Comparison of ENCODE assay signal across 11 cellular contexts in the genomic region with DNA sequence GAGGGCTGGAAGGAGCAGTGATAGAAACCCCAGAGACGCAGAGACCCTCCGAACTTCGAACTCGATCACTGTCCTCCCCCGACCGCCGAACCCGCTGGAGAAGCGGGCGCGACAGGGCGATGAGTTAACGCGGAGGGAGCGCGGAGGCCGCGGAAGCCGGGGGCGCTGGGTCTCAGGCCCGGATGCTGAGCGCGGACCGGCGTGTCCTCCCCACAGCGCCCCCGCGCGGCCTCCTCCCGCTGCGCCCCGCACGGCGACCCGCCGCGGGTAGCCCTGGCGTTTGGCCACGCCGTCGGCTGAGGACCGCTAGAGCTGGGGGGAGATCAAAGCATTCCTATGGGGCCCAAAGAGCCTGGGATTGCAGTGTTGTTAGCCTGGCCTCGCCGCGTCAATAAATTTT. TPM values are rescaled to one million over a fixed set of nuclear protein-coding genes. Genes with fewer than 3 reads are reported as not detected.
A peak's percentile ranks its signal among the peaks of the same experiment; 100 is the strongest.
DNase-seq lines count a peak whose midpoint lies in the region; ATAC-seq and TF ChIP-seq lines count a peak whose summit lies in the region.
"Had no signal": no experiment of that assay in that cellular context is flagged by ENCODE, and none has a peak within 500 bp of the region (broad histone marks: within the 10 kb centered on the region; RNA-seq: fewer than 3 reads in every experiment).

No MANE protein-coding gene starts in this region.

- DNase-seq in COLO668 (lab: John Stamatoyannopoulos, UW; ENCODE audit: unreplicated experiment) = peak; percentile 81
- DNase-seq in HFF-Myc (ENCODE audit: extremely low read depth, low read depth) = no peak
- DNase-seq in natural killer cell treated with Interleukin-12 subunit alpha and Interleukin-12 subunit beta and Interleukin-15 and Interleukin-18, amount 100 ng/mL, for 72 hours (ENCODE audit: low spot score) = peak; percentile 62
- DNase-seq in spleen = no peak
- no peak for DNase-seq in NCI-H82 (lab: John Stamatoyannopoulos, UW)
- no peak for DNase-seq in effector memory CD4-positive, alpha-beta T cell
- DNase-seq: NCI-H1694, T-helper 9 cell had no signal

- peaks cover 2 to 36% (median 28%) of the 10 kb centered on the region in 6 donors for H3K4me1 ChIP-seq in spleen
- H3K4me1 ChIP-seq in effector memory CD4-positive, alpha-beta T cell (ENCODE audit: control insufficient read depth, insufficient read depth, low read length, poor library complexity, severe bottlenecking) = peaks cover 6% of the 10 kb centered on the region

- peak; percentile 64 to 65 for ATAC-seq in natural killer cell treated with Interleukin-12 subunit alpha and Interleukin-12 subunit beta and Interleukin-15 and Interleukin-18, amount 100 ng/mL, for 72 hours
- ATAC-seq in GM19023 (IDR thresholded peaks at IDR 0.05; ENCODE audit: unreplicated experiment) = no peak

- peaks cover 0 to 16% (median 0%) of the 10 kb centered on the region in 8 donors for H3K9me3 ChIP-seq in spleen
- H3K9me3 ChIP-seq in effector memory CD4-positive, alpha-beta T cell (ENCODE audit: control insufficient read depth, low read length) = no peaks in the 10 kb centered on the region

- no peaks in the 10 kb centered on the region for H3K36me3 Mint-ChIP-seq in dendritic cell treated with granulocyte-macrophage colony-stimulating factor and Interleukin-4, amounts not matched to agents 40 ng/mL and 50 ng/mL, for 4 days (ENCODE audit: low read depth)
- H3K36me3 Mint-ChIP-seq in natural killer cell treated with Interleukin-12 subunit alpha and Interleukin-12 subunit beta and Interleukin-15 and Interleukin-18, amount 100 ng/mL, for 72 hours = peaks cover 4% of the 10 kb centered on the region

- TF ChIP-seq POLR2A in spleen (IDR thresholded peaks at IDR 0.05) = no peak

- H3K36me3 ChIP-seq in spleen = no peaks in the 10 kb centered on the region
- H3K36me3 ChIP-seq in effector memory CD4-positive, alpha-beta T cell (ENCODE audit: control insufficient read depth, insufficient read depth, low read length) = no peaks in the 10 kb centered on the region

- TF ChIP-seq CTCF in HFF-Myc (IDR thresholded peaks at IDR 0.05; ENCODE audit: low read depth, low read length, missing control alignments) (peak; percentile 27), spleen (IDR thresholded peaks at IDR 0.05 in 8 of 11, conservative IDR thresholded peaks at IDR 0.05 in 3 of 11) (peak in 1 of 11 experiments; percentile 43)

- no peak overlapping the region for H3K4me3 ChIP-seq in HFF-Myc (replicated peaks; ENCODE audit: low read depth, low read length)
- H3K4me3 ChIP-seq in spleen = peak overlapping the region in 2 of 8 donors; percentile 10 to 52
- no peak overlapping the region for H3K4me3 ChIP-seq in effector memory CD4-positive, alpha-beta T cell (ENCODE audit: insufficient read depth, low read depth, low read length, poor library complexity, severe bottlenecking)

- H3K27ac ChIP-seq in spleen = no peak overlapping the region
- H3K27ac ChIP-seq in effector memory CD4-positive, alpha-beta T cell (ENCODE audit: insufficient read depth, low read length, poor library complexity, severe bottlenecking) = no peak overlapping the region

- peaks cover 33% of the 10 kb centered on the region for H3K4me1 Mint-ChIP-seq in dendritic cell treated with granulocyte-macrophage colony-stimulating factor and Interleukin-4, amounts not matched to agents 40 ng/mL and 50 ng/mL, for 4 days (ENCODE audit: low read depth)
- peaks cover 12 to 14% of the 10 kb centered on the region in 2 donors for H3K4me1 Mint-ChIP-seq in natural killer cell treated with Interleukin-12 subunit alpha and Interleukin-12 subunit beta and Interleukin-15 and Interleukin-18, amount 100 ng/mL, for 72 hours (ENCODE audit: low read depth in 2 of 2)

- H3K4me3 Mint-ChIP-seq in dendritic cell treated with granulocyte-macrophage colony-stimulating factor and Interleukin-4, amounts not matched to agents 40 ng/mL and 50 ng/mL, for 4 days = peak overlapping the region; percentile 32
- peak overlapping the region; percentile 20 for H3K4me3 Mint-ChIP-seq in natural killer cell treated with Interleukin-12 subunit alpha and Interleukin-12 subunit beta and Interleukin-15 and Interleukin-18, amount 100 ng/mL, for 72 hours

- peaks cover 12 to 100% (median 83%) of the 10 kb centered on the region in 7 donors for H3K27me3 ChIP-seq in spleen (replicated peaks in 1 of 7)
- peaks cover 49% of the 10 kb centered on the region for H3K27me3 ChIP-seq in effector memory CD4-positive, alpha-beta T cell (replicated peaks; ENCODE audit: control insufficient read depth, insufficient read depth, low read length, poor library complexity, severe bottlenecking)

- WGBS in spleen, 5 donors = 2 to 14% (median 4%) methylated on average over 28 to 45 of the region's 45 CpGs

- intact Hi-C loops in dendritic cell treated with granulocyte-macrophage colony-stimulating factor and Interleukin-4, amounts not matched to agents 40 ng/mL and 50 ng/mL, for 4 days (cut with micrococcal nuclease) = no loop called here
- intact Hi-C loops in spleen (cut with DNase I; ENCODE audit: low total_unique reads) = no loop called here

- peaks cover 89% of the 10 kb centered on the region for H3K27me3 Mint-ChIP-seq in dendritic cell treated with granulocyte-macrophage colony-stimulating factor and Interleukin-4, amounts not matched to agents 40 ng/mL and 50 ng/mL, for 4 days
- H3K27me3 Mint-ChIP-seq in natural killer cell treated with Interleukin-12 subunit alpha and Interleukin-12 subunit beta and Interleukin-15 and Interleukin-18, amount 100 ng/mL, for 72 hours = peaks cover 45 to 56% of the 10 kb centered on the region in 2 donors

- H3K9me3 Mint-ChIP-seq in dendritic cell treated with granulocyte-macrophage colony-stimulating factor and Interleukin-4, amounts not matched to agents 40 ng/mL and 50 ng/mL, for 4 days = no peaks in the 10 kb centered on the region
- no peaks in the 10 kb centered on the region for H3K9me3 Mint-ChIP-seq in natural killer cell treated with Interleukin-12 subunit alpha and Interleukin-12 subunit beta and Interleukin-15 and Interleukin-18, amount 100 ng/mL, for 72 hours

- H3K27ac Mint-ChIP-seq in dendritic cell treated with granulocyte-macrophage colony-stimulating factor and Interleukin-4, amounts not matched to agents 40 ng/mL and 50 ng/mL, for 4 days = no peak overlapping the region
- no peak overlapping the region for H3K27ac Mint-ChIP-seq in natural killer cell treated with Interleukin-12 subunit alpha and Interleukin-12 subunit beta and Interleukin-15 and Interleukin-18, amount 100 ng/mL, for 72 hours

RNA-seq across cellular contexts. Expression of a gene that starts 7.7 kb away (rescaled TPM):
- total RNA-seq in natural killer cell treated with Interleukin-12 subunit alpha and Interleukin-12 subunit beta and Interleukin-15 and Interleukin-18, amount 100 ng/mL, for 72 hours = not detected
- total RNA-seq in spleen = not detected
- not detected for polyA plus RNA-seq in spleen
- total RNA-seq: liver had no signal

Comparison
In these comparisons a context has a peak if more than half of its experiments do, and no peak if none do; other contexts are left out.
1. DNase-seq: peak in COLO668 (single experiment) and natural killer cell treated with Interleukin-12 subunit alpha and Interleukin-12 subunit beta and Interleukin-15 and Interleukin-18, amount 100 ng/mL, for 72 hours (single experiment); none in HFF-Myc (single experiment), spleen (single experiment), NCI-H82 (single experiment) and effector memory CD4-positive, alpha-beta T cell (0 of 3).